ENCODE assay signal across 23 cellular contexts in the genomic region with DNA sequence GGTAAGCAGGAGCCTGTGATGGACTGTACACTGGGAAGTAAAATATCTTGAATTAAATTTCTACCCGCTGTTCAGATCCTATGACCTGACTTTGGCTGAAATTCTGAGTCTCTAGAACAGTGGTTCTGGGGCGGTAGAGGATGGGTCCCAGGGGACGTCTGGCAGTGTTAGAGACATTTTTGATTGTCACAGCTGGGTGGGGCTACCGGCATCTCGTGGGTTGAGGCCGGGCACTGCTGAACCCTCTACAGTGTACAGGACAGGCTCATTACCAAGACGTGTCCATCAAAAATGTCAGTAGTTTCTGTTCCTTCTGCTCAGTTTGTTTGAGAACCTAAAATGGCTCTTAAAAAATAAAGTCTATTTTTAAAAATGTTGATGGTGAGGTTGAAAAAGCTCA.
"Had no signal": no experiment of that assay in that cellular context is flagged by ENCODE, and none has a peak within 500 bp of the region (broad histone marks: within the 10 kb centered on the region; RNA-seq: fewer than 3 reads in every experiment).

No MANE protein-coding gene starts in this region.

- H3K27ac ChIP-seq: esophagus muscularis mucosa, foreskin keratinocyte, left lung, right atrium auricular region, testis had no signal

- H3K9me3 ChIP-seq: left lung, testis had no signal

- DNase-seq: activated CD4-positive, alpha-beta T cell treated with anti-CD3 and anti-CD28 coated beads, Interleukin-2, amount 50 U/mL, for 1 hour; activated naive CD4-positive, alpha-beta T cell; activated T-cell treated with anti-CD3 and anti-CD28 coated beads for 4 hours; activated T-cell treated with anti-CD3 and anti-CD28 coated beads, Interleukin-2, amount 50 U/mL, for 72 hours; anterior cingulate cortex; foreskin keratinocyte; heart left ventricle; left lung; lower lobe of right lung; mesendoderm; stimulated activated CD4-positive, alpha-beta T cell treated with anti-CD3 and anti-CD28 coated beads, Interleukin-15, amount 100 ng/mL, for 24 hours; stimulated activated CD4-positive, alpha-beta T cell treated with anti-CD3 and anti-CD28 coated beads, Interleukin-2, amount 100 ng/mL, for 24 hours; stimulated activated naive CD4-positive, alpha-beta T cell treated with Interleukin-2 at 50 U/mL for 16 hours; T-helper 2 cell; testis; trophoblast cell had no signal

- H3K27ac Mint-ChIP-seq: activated naive CD4-positive, alpha-beta T cell treated with anti-CD3 and anti-CD28 coated beads, Interleukin-2, amount 50 U/mL, for 72 hours; activated T-cell treated with anti-CD3 and anti-CD28 coated beads, Interleukin-2, amount 50 U/mL, for 72 hours; dendritic cell treated with granulocyte-macrophage colony-stimulating factor and Interleukin-4, amounts not matched to agents 40 ng/mL and 50 ng/mL, for 4 days; natural killer cell treated with Interleukin-12 subunit alpha and Interleukin-12 subunit beta and Interleukin-15 and Interleukin-18, amount 100 ng/mL, for 72 hours; WTC11 had no signal

- H3K4me3 ChIP-seq: esophagus muscularis mucosa, heart left ventricle, left lung, lower lobe of right lung, right atrium auricular region, testis had no signal

- H3K4me3 Mint-ChIP-seq: activated T-cell treated with anti-CD3 and anti-CD28 coated beads, Interleukin-2, amount 50 U/mL, for 72 hours; central memory CD8-positive, alpha-beta T cell; dendritic cell treated with granulocyte-macrophage colony-stimulating factor and Interleukin-4, amounts not matched to agents 40 ng/mL and 50 ng/mL, for 4 days; natural killer cell treated with Interleukin-12 subunit alpha and Interleukin-12 subunit beta and Interleukin-15 and Interleukin-18, amount 100 ng/mL, for 72 hours; WTC11 had no signal

- H3K36me3 Mint-ChIP-seq: activated naive CD4-positive, alpha-beta T cell treated with anti-CD3 and anti-CD28 coated beads, Interleukin-2, amount 50 U/mL, for 72 hours; natural killer cell treated with Interleukin-12 subunit alpha and Interleukin-12 subunit beta and Interleukin-15 and Interleukin-18, amount 100 ng/mL, for 72 hours; WTC11 had no signal

- H3K4me1 Mint-ChIP-seq: central memory CD8-positive, alpha-beta T cell had no signal

- H3K27me3 ChIP-seq: esophagus muscularis mucosa, foreskin keratinocyte, heart left ventricle, right atrium auricular region, testis had no signal

- ATAC-seq: activated naive CD4-positive, alpha-beta T cell treated with anti-CD3 and anti-CD28 coated beads, Interleukin-2, amount 50 U/mL, for 72 hours; activated T-cell treated with anti-CD3 and anti-CD28 coated beads, Interleukin-2, amount 50 U/mL, for 72 hours; foreskin keratinocyte; heart left ventricle; left lung; lower lobe of right lung; natural killer cell treated with Interleukin-12 subunit alpha and Interleukin-12 subunit beta and Interleukin-15 and Interleukin-18, amount 100 ng/mL, for 72 hours; WTC11 had no signal

- H3K9me3 Mint-ChIP-seq: activated naive CD4-positive, alpha-beta T cell treated with anti-CD3 and anti-CD28 coated beads, Interleukin-2, amount 50 U/mL, for 72 hours; central memory CD8-positive, alpha-beta T cell; dendritic cell treated with granulocyte-macrophage colony-stimulating factor and Interleukin-4, amounts not matched to agents 40 ng/mL and 50 ng/mL, for 4 days; natural killer cell treated with Interleukin-12 subunit alpha and Interleukin-12 subunit beta and Interleukin-15 and Interleukin-18, amount 100 ng/mL, for 72 hours had no signal
